8 cellular contexts compared by ENCODE assay signal in the genomic region with DNA sequence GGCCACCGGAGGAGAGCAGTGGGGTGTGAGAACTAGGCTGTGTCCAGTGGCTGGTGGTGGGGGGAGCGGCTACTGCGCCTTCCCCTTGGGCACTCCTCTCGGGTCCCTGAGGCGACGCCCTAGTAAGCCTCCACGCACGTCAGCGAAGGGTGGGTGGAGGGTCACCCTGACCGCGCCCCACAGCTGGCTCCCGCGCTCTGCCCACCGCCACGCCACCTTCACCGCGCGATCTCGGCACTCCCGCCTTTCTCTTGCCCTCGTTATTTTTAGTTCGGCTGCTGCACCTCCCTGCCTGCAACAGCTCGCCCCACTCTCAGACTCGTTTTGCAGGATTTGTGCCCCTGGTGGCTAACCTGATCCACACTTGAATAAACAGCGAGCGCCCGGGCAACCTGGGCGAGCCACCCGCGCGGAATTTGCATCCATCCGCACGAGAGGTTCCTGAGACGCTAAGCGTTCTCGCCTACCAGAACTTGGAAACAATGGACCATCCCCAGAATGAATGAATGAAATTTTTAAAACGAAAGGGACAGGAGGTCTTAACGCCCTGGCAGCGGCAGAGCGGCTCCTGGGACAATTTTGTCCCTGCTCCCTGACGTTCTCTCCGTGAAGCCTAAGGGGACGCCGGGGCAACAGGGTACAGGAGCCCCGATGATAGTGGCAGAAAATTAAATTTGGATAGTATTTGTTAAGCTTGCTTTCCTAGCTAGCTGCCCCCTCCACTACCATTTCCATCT. TPM values are rescaled to one million over a fixed set of nuclear protein-coding genes. Genes with fewer than 3 reads are reported as not detected.
DNase-seq lines count a peak whose midpoint lies in the region; ATAC-seq, FAIRE-seq and TF ChIP-seq lines count a peak whose summit lies in the region.
"Had no signal": no experiment of that assay in that cellular context is flagged by ENCODE, and none has a peak within 500 bp of the region (broad histone marks: within the 10 kb centered on the region; RNA-seq: fewer than 3 reads in every experiment).

No MANE protein-coding gene starts in this region.

- peaks cover 34 to 65% (median 41%) of the 10 kb centered on the region in 3 donors for H3K27me3 Mint-ChIP-seq in CD14-positive monocyte (ENCODE audit: low read depth in 3 of 3)

- peak overlapping the region in 1 of 2 donors; percentile 64 for H3K4me3 Mint-ChIP-seq in CD14-positive monocyte

- H3K9me3 ChIP-seq in ascending aorta, result no peaks in the 10 kb centered on the region
- no peaks in the 10 kb centered on the region for H3K9me3 ChIP-seq in iPS-15b (ENCODE audit: control insufficient read depth, insufficient read depth, low read length)
- H3K9me3 ChIP-seq in small intestine (ENCODE audit: control insufficient read depth, low read depth), result no peaks in the 10 kb centered on the region

- no peak overlapping the region for H3K27ac ChIP-seq in ascending aorta
- no peak overlapping the region for H3K27ac ChIP-seq in small intestine (ENCODE audit: low read depth in 1 of 2, low read length in 1 of 2)

- H3K36me3 ChIP-seq in ascending aorta (no peaks in the 10 kb centered on the region), iPS-15b (ENCODE audit: control insufficient read depth, insufficient read depth, low read length) (no peaks in the 10 kb centered on the region), small intestine (ENCODE audit: control insufficient read depth in 2 of 2, insufficient read depth in 2 of 2, low read length in 2 of 2) (no peaks in the 10 kb centered on the region)

- no peaks in the 10 kb centered on the region for H3K4me1 ChIP-seq in ascending aorta
- H3K4me1 ChIP-seq in iPS-15b (ENCODE audit: control insufficient read depth, insufficient read depth, low read length), result peaks cover 19% of the 10 kb centered on the region
- peaks cover 0 to 1% of the 10 kb centered on the region in 2 donors for H3K4me1 ChIP-seq in small intestine (ENCODE audit: control insufficient read depth in 2 of 2, insufficient read depth in 1 of 2, low read depth in 1 of 2, low read length in 1 of 2)

- ATAC-seq in HG03354 (IDR thresholded peaks at IDR 0.05; ENCODE audit: poor library complexity, severe bottlenecking, unreplicated experiment), result peak; percentile 50

- intact Hi-C loops in ascending aorta (cut with DNase I) (no loop called here), CD14-positive monocyte (cut with micrococcal nuclease) (no loop called here)

- H3K4me3 ChIP-seq in ascending aorta (peak overlapping the region; percentile 34 to 60), iPS-15b (ENCODE audit: low read depth, low read length) (peak overlapping the region; percentile 67), small intestine (ENCODE audit: low read depth in 1 of 2, low read length in 2 of 2) (peak overlapping the region in 1 of 2 donors; percentile 34)

- TF ChIP-seq CTCF in ascending aorta (IDR thresholded peaks at IDR 0.05), result peak; percentile 25 to 63 (median 55)
- TF ChIP-seq CTCF in CD14-positive monocyte (IDR thresholded peaks at IDR 0.05), result no peak

- WGBS in small intestine, 3 donors, result 6 to 15% (median 7%) methylated on average over 45 of the region's 45 CpGs

- peak overlapping the region in 1 of 7 donors; percentile 44 for H3K27ac Mint-ChIP-seq in CD14-positive monocyte

- FAIRE-seq in small intestine (lab: Jason Lieb, UNC), result no peak
- FAIRE-seq: TTC549 had no signal

- peak overlapping the region; percentile 27 for H3K9ac ChIP-seq in iPS-15b (ENCODE audit: low read depth, low read length)

- no peaks in the 10 kb centered on the region for H3K36me3 Mint-ChIP-seq in CD14-positive monocyte

- DNase-seq in ascending aorta (ENCODE audit: low spot score in 2 of 2) (peak in 1 of 2 donors; percentile 75), small intestine (peak; percentile 62), superior temporal gyrus (ENCODE audit: extremely low spot score) (no peak), NK-92 (lab: John Stamatoyannopoulos, UW; ENCODE audit: unreplicated experiment) (no peak), CD14-positive monocyte (ENCODE audit: low spot score) (no peak)

- H3K9me3 Mint-ChIP-seq in CD14-positive monocyte, result peaks cover 0 to 17% (median 5%) of the 10 kb centered on the region in 7 donors

- no peaks in the 10 kb centered on the region for H3K4me1 Mint-ChIP-seq in CD14-positive monocyte

- H3K27me3 ChIP-seq in ascending aorta, result no peaks in the 10 kb centered on the region
- H3K27me3 ChIP-seq in iPS-15b (ENCODE audit: control insufficient read depth, insufficient read depth, low read length), result peaks cover 66% of the 10 kb centered on the region
- H3K27me3 ChIP-seq in small intestine (ENCODE audit: control insufficient read depth in 2 of 2, insufficient read depth in 2 of 2, low read length in 2 of 2), result no peaks in the 10 kb centered on the region

RNA-seq across cellular contexts. Expression of a gene that starts 7.0 kb away (rescaled TPM):
- 33.1 TPM for total RNA-seq in ascending aorta
- polyA plus RNA-seq in small intestine (10 to 100 TPM in 1 of 3 donors, 1 to 10 TPM in 2; 1.6 to 11.7 (median 4.3) TPM), CD14-positive monocyte (under 1 TPM in 1 of 2 donors, not detected in 1; 0.28 TPM)
